8 cellular contexts compared by ENCODE assay signal in genomic region chr6:30260036-30260504, GRCh38. TPM values are rescaled to one million over a fixed set of nuclear protein-coding genes. Genes with fewer than 3 reads are reported as not detected.
A peak's percentile ranks its signal among the peaks of the same experiment; 100 is the strongest.
DNase-seq lines count a peak whose midpoint lies in the region; ATAC-seq and TF ChIP-seq lines count a peak whose summit lies in the region.

No MANE protein-coding gene starts in this region.

- H3K4me3 Mint-ChIP-seq in brain, result peak overlapping the region; percentile 89 to 92 (median 91)

- no peak for DNase-seq in Peyer's patch
- no peak for DNase-seq in left lobe of liver (ENCODE audit: low spot score)
- peak; percentile 31 for DNase-seq in stimulated activated CD8-positive, alpha-beta memory T cell treated with anti-CD3 and anti-CD28 coated beads, Interleukin-12 subunit alpha, Interleukin-12 subunit beta, amount 100 ng/mL, for 4 hours (ENCODE audit: low read depth)
- no peak for DNase-seq in HuH-7.5 (ENCODE audit: low spot score)
- no peak for DNase-seq in SW 1271 (lab: John Stamatoyannopoulos, UW)
- DNase-seq in HEK293T (ENCODE audit: extremely low spot score), result no peak

- TF ChIP-seq CTCF in Peyer's patch (IDR thresholded peaks at IDR 0.05) (no peak), brain (conservative IDR thresholded peaks at IDR 0.05) (peak in 1 of 2 experiments; percentile 7)

- H3K36me3 Mint-ChIP-seq in brain, result peaks cover 28% of the 10 kb centered on the region

- no peaks in the 10 kb centered on the region for H3K4me1 ChIP-seq in Peyer's patch

- TF ChIP-seq POLR2A in Peyer's patch (IDR thresholded peaks at IDR 0.05), result no peak

- no peaks in the 10 kb centered on the region for H3K27me3 ChIP-seq in Peyer's patch

- CTCF ChIA-PET in HEK293T (lab: Yijun Ruan, JAX), result no interaction called here

- peaks cover 11% of the 10 kb centered on the region for H3K27me3 Mint-ChIP-seq in brain

- no peaks in the 10 kb centered on the region for H3K9me3 Mint-ChIP-seq in brain

- POLR2A ChIA-PET in HEK293T (lab: Yijun Ruan, JAX), result interaction anchor here (0.6 to 1.0 kb wide), 2 partner anchors 47 to 66 kb away, joined by 3 to 6 read pairs; partner anchors contain the start of gene TRIM26

- peak overlapping the region; percentile 57 to 91 (median 78) for H3K4me3 ChIP-seq in Peyer's patch

- peak overlapping the region in 3 of 4 donors; percentile 69 to 81 (median 73) for H3K27ac ChIP-seq in Peyer's patch

- no peaks in the 10 kb centered on the region for H3K36me3 ChIP-seq in Peyer's patch

- H3K9me3 ChIP-seq in Peyer's patch, result no peaks in the 10 kb centered on the region

- H3K27ac Mint-ChIP-seq in brain, result peak overlapping the region in 1 of 5 experiments; percentile 34

- peaks cover 18% of the 10 kb centered on the region for H3K4me1 Mint-ChIP-seq in brain

- ATAC-seq in GM21526 (IDR thresholded peaks at IDR 0.05; ENCODE audit: low FRiP score, unreplicated experiment) (peak; percentile 15), left lobe of liver (peak; percentile 14)

TF ChIP-seq in HEK293T, 16 proteins besides CTCF, POLR2A, EP300 and RAD21:
- TF ChIP-seq ELF4 (IDR thresholded peaks at IDR 0.05), result no peak
- TF ChIP-seq SUZ12 (IDR thresholded peaks at IDR 0.05), result no peak
- TF ChIP-seq, protein P1, sequence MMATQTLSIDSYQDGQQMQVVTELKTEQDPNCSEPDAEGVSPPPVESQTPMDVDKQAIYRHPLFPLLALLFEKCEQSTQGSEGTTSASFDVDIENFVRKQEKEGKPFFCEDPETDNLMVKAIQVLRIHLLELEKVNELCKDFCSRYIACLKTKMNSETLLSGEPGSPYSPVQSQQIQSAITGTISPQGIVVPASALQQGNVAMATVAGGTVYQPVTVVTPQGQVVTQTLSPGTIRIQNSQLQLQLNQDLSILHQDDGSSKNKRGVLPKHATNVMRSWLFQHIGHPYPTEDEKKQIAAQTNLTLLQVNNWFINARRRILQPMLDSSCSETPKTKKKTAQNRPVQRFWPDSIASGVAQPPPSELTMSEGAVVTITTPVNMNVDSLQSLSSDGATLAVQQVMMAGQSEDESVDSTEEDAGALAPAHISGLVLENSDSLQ (IDR thresholded peaks at IDR 0.05), result no peak
- no peak for TF ChIP-seq L3MBTL2 (conservative IDR thresholded peaks at IDR 0.05)
- no peak for TF ChIP-seq ARNT (IDR thresholded peaks at IDR 0.05)
- TF ChIP-seq CTBP1 (IDR thresholded peaks at IDR 0.05; ENCODE audit: borderline replicate concordance), result no peak
- TF ChIP-seq ZNF384 (IDR thresholded peaks at IDR 0.05), result no peak
- TF ChIP-seq FOXM1 (IDR thresholded peaks at IDR 0.05; ENCODE audit: borderline replicate concordance), result no peak
- no peak for TF ChIP-seq FOXK2 (IDR thresholded peaks at IDR 0.05)
- no peak for TF ChIP-seq HDGF (IDR thresholded peaks at IDR 0.05; ENCODE audit: borderline replicate concordance)
- no peak for TF ChIP-seq FOXA1 (IDR thresholded peaks at IDR 0.05)
- TF ChIP-seq LEF1 (IDR thresholded peaks at IDR 0.05; ENCODE audit: borderline replicate concordance), result no peak
- TF ChIP-seq BHLHE40 (IDR thresholded peaks at IDR 0.05; ENCODE audit: borderline replicate concordance), result no peak
- TF ChIP-seq TARDBP (IDR thresholded peaks at IDR 0.05), result no peak

RNA-seq across cellular contexts. Expression of gene TRIM26, which starts 46.9 kb away (rescaled TPM):
- total RNA-seq in Peyer's patch (100 to 1,000 TPM in 1 of 4 donors, 10 to 100 TPM in 3; 65.9 to 175 (median 90.5) TPM), left lobe of liver (47.2 TPM)
- 57.2 TPM for polyA plus RNA-seq in brain (ENCODE audit: insufficient read depth, low read depth, low replicate concordance)
